In the genomic region with DNA sequence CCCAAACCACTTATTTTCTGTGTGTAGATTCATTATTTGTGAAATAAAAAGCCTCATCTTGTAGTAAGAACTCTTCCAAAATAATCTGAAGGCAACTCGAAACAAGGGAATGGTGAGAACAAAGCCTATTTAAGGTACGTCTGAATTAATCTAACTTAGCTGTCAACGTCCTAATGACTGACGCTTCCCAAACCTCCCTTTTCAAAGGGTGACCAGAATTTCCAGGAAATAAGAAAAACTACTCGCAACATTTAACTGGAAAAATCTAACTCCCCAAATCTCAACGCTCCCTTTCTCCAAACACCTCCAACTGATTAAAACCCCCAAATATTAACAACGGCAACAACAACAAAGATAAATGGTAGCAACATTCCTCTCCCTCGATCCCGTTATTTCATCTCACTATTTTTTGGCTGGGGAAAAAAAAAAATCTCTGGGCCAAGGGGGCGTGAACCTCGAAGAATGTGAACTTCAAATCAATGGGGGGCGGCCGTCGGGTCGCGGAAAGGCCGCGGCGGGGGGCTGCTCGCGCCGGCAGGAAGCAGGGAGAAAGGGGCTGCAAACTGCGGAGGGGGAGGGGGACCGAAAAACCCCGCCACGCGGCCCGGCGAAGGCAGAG, we compare ENCODE assay signal across 1 cellular context.
TF ChIP-seq lines count a peak whose summit lies in the region.

No MANE protein-coding gene starts in this region.

TF ChIP-seq in GM23338, 12 proteins besides CTCF, POLR2A, EP300 and RAD21 (continued from another document):
- TF ChIP-seq ZNF462 (CRISPR knock-in tag; IDR thresholded peaks at IDR 0.05) (no peak), CREB1 (CRISPR knock-in tag; IDR thresholded peaks at IDR 0.05; ENCODE audit: low read depth) (no peak), JUNB (IDR thresholded peaks at IDR 0.05; ENCODE audit: unreplicated experiment) (no peak), EZH2phosphoT487 (IDR thresholded peaks at IDR 0.05; ENCODE audit: unreplicated experiment) (no peak), ETS1 (IDR thresholded peaks at IDR 0.05) (no peak), ZNF114 (CRISPR knock-in tag; IDR thresholded peaks at IDR 0.05) (no peak), NANOG (IDR thresholded peaks at IDR 0.05; ENCODE audit: borderline replicate concordance) (no peak)
- TF ChIP-seq, protein P1, sequence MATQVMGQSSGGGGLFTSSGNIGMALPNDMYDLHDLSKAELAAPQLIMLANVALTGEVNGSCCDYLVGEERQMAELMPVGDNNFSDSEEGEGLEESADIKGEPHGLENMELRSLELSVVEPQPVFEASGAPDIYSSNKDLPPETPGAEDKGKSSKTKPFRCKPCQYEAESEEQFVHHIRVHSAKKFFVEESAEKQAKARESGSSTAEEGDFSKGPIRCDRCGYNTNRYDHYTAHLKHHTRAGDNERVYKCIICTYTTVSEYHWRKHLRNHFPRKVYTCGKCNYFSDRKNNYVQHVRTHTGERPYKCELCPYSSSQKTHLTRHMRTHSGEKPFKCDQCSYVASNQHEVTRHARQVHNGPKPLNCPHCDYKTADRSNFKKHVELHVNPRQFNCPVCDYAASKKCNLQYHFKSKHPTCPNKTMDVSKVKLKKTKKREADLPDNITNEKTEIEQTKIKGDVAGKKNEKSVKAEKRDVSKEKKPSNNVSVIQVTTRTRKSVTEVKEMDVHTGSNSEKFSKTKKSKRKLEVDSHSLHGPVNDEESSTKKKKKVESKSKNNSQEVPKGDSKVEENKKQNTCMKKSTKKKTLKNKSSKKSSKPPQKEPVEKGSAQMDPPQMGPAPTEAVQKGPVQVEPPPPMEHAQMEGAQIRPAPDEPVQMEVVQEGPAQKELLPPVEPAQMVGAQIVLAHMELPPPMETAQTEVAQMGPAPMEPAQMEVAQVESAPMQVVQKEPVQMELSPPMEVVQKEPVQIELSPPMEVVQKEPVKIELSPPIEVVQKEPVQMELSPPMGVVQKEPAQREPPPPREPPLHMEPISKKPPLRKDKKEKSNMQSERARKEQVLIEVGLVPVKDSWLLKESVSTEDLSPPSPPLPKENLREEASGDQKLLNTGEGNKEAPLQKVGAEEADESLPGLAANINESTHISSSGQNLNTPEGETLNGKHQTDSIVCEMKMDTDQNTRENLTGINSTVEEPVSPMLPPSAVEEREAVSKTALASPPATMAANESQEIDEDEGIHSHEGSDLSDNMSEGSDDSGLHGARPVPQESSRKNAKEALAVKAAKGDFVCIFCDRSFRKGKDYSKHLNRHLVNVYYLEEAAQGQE (IDR thresholded peaks at IDR 0.05; ENCODE audit: unreplicated experiment), result no peak
TF ChIP-seq in GM23338: peak in this region for 0.
